Comparison of ENCODE assay signal across 7 cellular contexts in genomic region chr3:137946341-137946973, GRCh38.
DNase-seq lines count a peak whose midpoint lies in the region; ATAC-seq and TF ChIP-seq lines count a peak whose summit lies in the region.

No MANE protein-coding gene starts in this region.

- no peaks in the 10 kb centered on the region for H3K36me3 Mint-ChIP-seq in activated CD4-positive, alpha-beta memory T cell treated with anti-CD3 and anti-CD28 coated beads, Interleukin-2, amount 10 ng/mL, durations not matched to agents 7 days and 5 days (ENCODE audit: low read depth)
- no peaks in the 10 kb centered on the region for H3K36me3 Mint-ChIP-seq in naive thymus-derived CD4-positive, alpha-beta T cell

- DNase-seq in HK-2 (ENCODE audit: unreplicated experiment) (peak; percentile 28), NCI-H748 treated with DMSO at 0.1 percent for 48 hours (lab: John Stamatoyannopoulos, UW) (peak; percentile 8), epithelial cell of prostate (ENCODE audit: low read depth, low spot score) (peak; percentile 37), thoracic aorta (ENCODE audit: low spot score) (no peak)
- peak; percentile 43 for DNase-seq in activated CD4-positive, alpha-beta memory T cell treated with anti-CD3 and anti-CD28 coated beads, Interleukin-2, amount 10 ng/mL, durations not matched to agents 7 days and 5 days
- DNase-seq in naive thymus-derived CD4-positive, alpha-beta T cell: peak in 8 of 9 donors; percentile 12 to 61 (median 52)

- TF ChIP-seq CTCF in GM12873 (IDR thresholded peaks at IDR 0.05; ENCODE audit: insufficient read depth, low read depth, low read length, missing control alignments) (peak; percentile 74), thoracic aorta (IDR thresholded peaks at IDR 0.05) (peak; percentile 57)

- H3K36me3 ChIP-seq in naive thymus-derived CD4-positive, alpha-beta T cell (ENCODE audit: control insufficient read depth in 2 of 3, insufficient read depth in 3 of 3, low read length in 3 of 3): no peaks in the 10 kb centered on the region
- no peaks in the 10 kb centered on the region for H3K36me3 ChIP-seq in thoracic aorta

- no peak overlapping the region for H3K27ac Mint-ChIP-seq in activated CD4-positive, alpha-beta memory T cell treated with anti-CD3 and anti-CD28 coated beads, Interleukin-2, amount 10 ng/mL, durations not matched to agents 7 days and 5 days
- H3K27ac Mint-ChIP-seq in naive thymus-derived CD4-positive, alpha-beta T cell: peak overlapping the region in 1 of 9 donors; percentile 28

- CTCF ChIA-PET in activated CD4-positive, alpha-beta memory T cell treated with anti-CD3 and anti-CD28 coated beads, Interleukin-2, amount 10 ng/mL, durations not matched to agents 7 days and 5 days (lab: Charles Lee): interaction anchor here (0.5 to 1.7 kb wide), 7 partner anchors 9 to 914 kb away, joined by 3 to 6 read pairs (median 4); no protein-coding TSS in a partner anchor
- CTCF ChIA-PET in naive thymus-derived CD4-positive, alpha-beta T cell (lab: Charles Lee): interaction anchor here (0.7 to 2.3 kb wide), 4 partner anchors 840 to 1877 kb away, joined by 3 to 10 read pairs (median 3); no protein-coding TSS in a partner anchor

- no peak overlapping the region for H3K4me3 ChIP-seq in naive thymus-derived CD4-positive, alpha-beta T cell (ENCODE audit: low read length)
- H3K4me3 ChIP-seq in thoracic aorta: no peak overlapping the region

- no peaks in the 10 kb centered on the region for H3K9me3 ChIP-seq in naive thymus-derived CD4-positive, alpha-beta T cell (ENCODE audit: control insufficient read depth in 2 of 3, low read length in 3 of 3)
- no peaks in the 10 kb centered on the region for H3K9me3 ChIP-seq in thoracic aorta

- H3K27ac ChIP-seq in epithelial cell of prostate (no peak overlapping the region), thoracic aorta (no peak overlapping the region)
- H3K27ac ChIP-seq in naive thymus-derived CD4-positive, alpha-beta T cell (ENCODE audit: low read depth, low read length): no peak overlapping the region

- POLR2A ChIA-PET in activated CD4-positive, alpha-beta memory T cell treated with anti-CD3 and anti-CD28 coated beads, Interleukin-2, amount 10 ng/mL, durations not matched to agents 7 days and 5 days (lab: Charles Lee): no interaction called here
- POLR2A ChIA-PET in naive thymus-derived CD4-positive, alpha-beta T cell (lab: Charles Lee): no interaction called here

- no peaks in the 10 kb centered on the region for H3K27me3 Mint-ChIP-seq in activated CD4-positive, alpha-beta memory T cell treated with anti-CD3 and anti-CD28 coated beads, Interleukin-2, amount 10 ng/mL, durations not matched to agents 7 days and 5 days
- H3K27me3 Mint-ChIP-seq in naive thymus-derived CD4-positive, alpha-beta T cell: peaks cover 0 to 5% (median 4%) of the 10 kb centered on the region in 5 donors

- no peaks in the 10 kb centered on the region for H3K27me3 ChIP-seq in naive thymus-derived CD4-positive, alpha-beta T cell (ENCODE audit: control insufficient read depth in 2 of 2, insufficient read depth in 2 of 2, low read length in 2 of 2)
- H3K27me3 ChIP-seq in thoracic aorta (replicated peaks; ENCODE audit: insufficient read depth): no peaks in the 10 kb centered on the region

- H3K4me3 Mint-ChIP-seq in activated CD4-positive, alpha-beta memory T cell treated with anti-CD3 and anti-CD28 coated beads, Interleukin-2, amount 10 ng/mL, durations not matched to agents 7 days and 5 days: no peak overlapping the region
- H3K4me3 Mint-ChIP-seq in naive thymus-derived CD4-positive, alpha-beta T cell: peak overlapping the region in 1 of 10 donors; percentile 40

- peak; percentile 47 for ATAC-seq in naive thymus-derived CD4-positive, alpha-beta T cell
- ATAC-seq in thoracic aorta (ENCODE audit: insufficient number of reproducible peaks, low FRiP score, low read depth): no peak

- no peaks in the 10 kb centered on the region for H3K9me3 Mint-ChIP-seq in activated CD4-positive, alpha-beta memory T cell treated with anti-CD3 and anti-CD28 coated beads, Interleukin-2, amount 10 ng/mL, durations not matched to agents 7 days and 5 days
- peaks cover 0 to 3% (median 0%) of the 10 kb centered on the region in 11 donors for H3K9me3 Mint-ChIP-seq in naive thymus-derived CD4-positive, alpha-beta T cell

- intact Hi-C loops in naive thymus-derived CD4-positive, alpha-beta T cell (cut with micrococcal nuclease): loop anchor here (1.0 to 10.0 kb wide), 6 partner anchors 824 to 1876 kb away; partner anchors contain the start of gene STAG1 (in 1 of the 2)

- H3K4me1 ChIP-seq in naive thymus-derived CD4-positive, alpha-beta T cell (ENCODE audit: control insufficient read depth in 2 of 2, insufficient read depth in 2 of 2, low read length in 2 of 2): no peaks in the 10 kb centered on the region
- H3K4me1 ChIP-seq in thoracic aorta (ENCODE audit: control insufficient read depth in 1 of 2, low read depth in 2 of 2): no peaks in the 10 kb centered on the region

- H3K4me1 Mint-ChIP-seq in activated CD4-positive, alpha-beta memory T cell treated with anti-CD3 and anti-CD28 coated beads, Interleukin-2, amount 10 ng/mL, durations not matched to agents 7 days and 5 days: no peaks in the 10 kb centered on the region
- peaks cover 0 to 7% (median 5%) of the 10 kb centered on the region in 7 donors for H3K4me1 Mint-ChIP-seq in naive thymus-derived CD4-positive, alpha-beta T cell
